Comparison of ENCODE assay signal across 8 cellular contexts in genomic region chr18:12839057-12839525, GRCh38.
DNase-seq lines count a peak whose midpoint lies in the region; ATAC-seq lines count a peak whose summit lies in the region.
"Had no signal": no experiment of that assay in that cellular context is flagged by ENCODE, and none has a peak within 500 bp of the region (broad histone marks: within the 10 kb centered on the region; RNA-seq: fewer than 3 reads in every experiment).

No MANE protein-coding gene starts in this region.

- H3K9ac ChIP-seq in subcutaneous abdominal adipose tissue (ENCODE audit: low read length in 5 of 5): peak overlapping the region in 3 of 5 donors; percentile 23 to 41 (median 36)

- no peak overlapping the region for H3K4me3 ChIP-seq in subcutaneous abdominal adipose tissue (ENCODE audit: low read depth in 1 of 5, low read length in 5 of 5)
- H3K4me3 ChIP-seq: SJSA1 had no signal

- no peaks in the 10 kb centered on the region for H3K9me3 ChIP-seq in subcutaneous abdominal adipose tissue (ENCODE audit: control insufficient read depth in 5 of 5, low read length in 5 of 5)
- H3K9me3 ChIP-seq: SJSA1 had no signal

- peaks cover 2 to 22% (median 13%) of the 10 kb centered on the region in 5 donors for H3K4me1 ChIP-seq in subcutaneous abdominal adipose tissue (ENCODE audit: control insufficient read depth in 5 of 5, insufficient read depth in 5 of 5, low read length in 5 of 5)

- DNase-seq in NOMO-1 (lab: John Stamatoyannopoulos, UW; ENCODE audit: unreplicated experiment in 2 of 2): peak; percentile 55 to 98
- DNase-seq in epithelial cell of prostate (ENCODE audit: low read depth, low spot score): peak; percentile 75
- no peak for DNase-seq in GOT3 (lab: John Stamatoyannopoulos, UW)
- DNase-seq in NCI-H345 treated with DMSO at 0.1 percent for 48 hours (lab: John Stamatoyannopoulos, UW; ENCODE audit: unreplicated experiment): no peak

- no peaks in the 10 kb centered on the region for H3K27me3 ChIP-seq in subcutaneous abdominal adipose tissue (ENCODE audit: control insufficient read depth in 5 of 5, insufficient read depth in 4 of 5, low read length in 5 of 5)
- H3K27me3 ChIP-seq: SJSA1 had no signal

- peak overlapping the region; percentile 99 for H3K27ac ChIP-seq in epithelial cell of prostate
- peak overlapping the region; percentile 68 for H3K27ac ChIP-seq in subcutaneous abdominal adipose tissue (ENCODE audit: low read depth, low read length)

- ATAC-seq in GM18873 (IDR thresholded peaks at IDR 0.05; ENCODE audit: low FRiP score, unreplicated experiment): peak; percentile 28
- peak; percentile 43 for ATAC-seq in HG02678 (IDR thresholded peaks at IDR 0.05; ENCODE audit: unreplicated experiment)

- peaks cover 0 to 8% (median 5%) of the 10 kb centered on the region in 5 donors for H3K36me3 ChIP-seq in subcutaneous abdominal adipose tissue (ENCODE audit: control insufficient read depth in 5 of 5, insufficient read depth in 5 of 5, low read length in 5 of 5)

Comparison
In these comparisons a context has a peak if more than half of its experiments do, and no peak if none do; other contexts are left out.
1. DNase-seq: peak in NOMO-1 (2 of 2) and epithelial cell of prostate (single experiment); none in GOT3 (single experiment) and NCI-H345 treated with DMSO at 0.1 percent for 48 hours (single experiment).